ENCODE assay signal across 8 cellular contexts in genomic region chr12:132489602-132490239, GRCh38. TPM values are rescaled to one million over a fixed set of nuclear protein-coding genes. Genes with fewer than 3 reads are reported as not detected.
DNase-seq lines count a peak whose midpoint lies in the region; ATAC-seq and TF ChIP-seq lines count a peak whose summit lies in the region.

Gene FBRSL1 (plus strand): TSS chr12:132490151.

- peak; percentile 100 for DNase-seq in D341Med (ENCODE audit: low spot score)
- peak; percentile 59 for DNase-seq in KBM-7
- DNase-seq in activated T-cell treated with anti-CD3 and anti-CD28 coated beads, Interleukin-2, amount 50 U/mL, for 4 hours, result peak; percentile 94
- peak; percentile 97 for DNase-seq in esophagus muscularis mucosa (ENCODE audit: extremely low spot score)
- peak; percentile 92 for DNase-seq in stimulated activated CD8-positive, alpha-beta memory T cell treated with anti-CD3 and anti-CD28 coated beads, Interleukin-4, amount 100 ng/mL, for 48 hours

- H3K27me3 Mint-ChIP-seq in activated T-cell treated with anti-CD3 and anti-CD28 coated beads, Interleukin-2, amount 50 U/mL, for 4 hours (ENCODE audit: low read depth), result no peaks in the 10 kb centered on the region

- intact Hi-C loops in esophagus muscularis mucosa (cut with DNase I), result loop anchor here (10.0 kb wide), 2 partner anchors 345 to 405 kb away; partner anchors contain the start of genes DDX51 and NOC4L

- peak within 1 kb of the TSS; percentile 87 to 95 (median 91) for H3K4me3 ChIP-seq in esophagus muscularis mucosa
- H3K4me3 ChIP-seq in muscle layer of duodenum (ENCODE audit: low read depth in 1 of 2, low read length in 2 of 2), result peak within 1 kb of the TSS; percentile 86 to 87

- H3K4me3 Mint-ChIP-seq in activated T-cell treated with anti-CD3 and anti-CD28 coated beads, Interleukin-2, amount 50 U/mL, for 4 hours, result peak within 1 kb of the TSS; percentile 87

- H3K36me3 ChIP-seq in esophagus muscularis mucosa (peaks cover 0 to 8% (median 0%) of the 10 kb centered on the region in 4 donors), muscle layer of duodenum (ENCODE audit: control insufficient read depth in 1 of 2, insufficient read depth in 2 of 2, low read length in 2 of 2) (no peaks in the 10 kb centered on the region)

- TF ChIP-seq CTCF in esophagus muscularis mucosa (IDR thresholded peaks at IDR 0.05), result no peak

- peak; percentile 44 for ATAC-seq in GM21619 (IDR thresholded peaks at IDR 0.05; ENCODE audit: unreplicated experiment)
- ATAC-seq in activated T-cell treated with anti-CD3 and anti-CD28 coated beads, Interleukin-2, amount 50 U/mL, for 4 hours, result peak; percentile 71 to 79

- no peak for TF ChIP-seq POLR2A in esophagus muscularis mucosa (IDR thresholded peaks at IDR 0.05; ENCODE audit: low read depth)

- in situ Hi-C loops in KBM-7 (cut with MboI; ENCODE audit: low pct_unique_long_range_greater_than_20kb, low sequenced_read_pairs), result no loop called here

- H3K9me3 ChIP-seq in esophagus muscularis mucosa (no peaks in the 10 kb centered on the region), muscle layer of duodenum (ENCODE audit: control insufficient read depth in 1 of 2, low read length in 2 of 2) (no peaks in the 10 kb centered on the region)

- TF ChIP-seq EP300 in esophagus muscularis mucosa (IDR thresholded peaks at IDR 0.05), result no peak

- H3K4me1 ChIP-seq in esophagus muscularis mucosa (peaks cover 39 to 59% (median 53%) of the 10 kb centered on the region in 4 donors), muscle layer of duodenum (ENCODE audit: control insufficient read depth in 1 of 2, insufficient read depth in 2 of 2, low read length in 2 of 2) (peaks cover 15 to 52% of the 10 kb centered on the region in 2 donors)

- H3K9me3 Mint-ChIP-seq in activated T-cell treated with anti-CD3 and anti-CD28 coated beads, Interleukin-2, amount 50 U/mL, for 4 hours, result no peaks in the 10 kb centered on the region

- peaks cover 66% of the 10 kb centered on the region for H3K4me1 Mint-ChIP-seq in activated T-cell treated with anti-CD3 and anti-CD28 coated beads, Interleukin-2, amount 50 U/mL, for 4 hours (ENCODE audit: low read depth)

- peaks cover 3% of the 10 kb centered on the region for H3K36me3 Mint-ChIP-seq in activated T-cell treated with anti-CD3 and anti-CD28 coated beads, Interleukin-2, amount 50 U/mL, for 4 hours (ENCODE audit: insufficient read depth)

- 0% methylated on average over 2 of the region's 90 CpGs for WGBS in esophagus muscularis mucosa

- H3K27me3 ChIP-seq in esophagus muscularis mucosa, result no peaks in the 10 kb centered on the region
- H3K27me3 ChIP-seq in muscle layer of duodenum (ENCODE audit: low read depth, low read length), result no peaks in the 10 kb centered on the region

- H3K27ac ChIP-seq in esophagus muscularis mucosa (replicated peaks in 1 of 4) (peak within 1 kb of the TSS; percentile 78 to 84 (median 82)), muscle layer of duodenum (ENCODE audit: low read length) (no peak within 1 kb of the TSS)

TF ChIP-seq in PFSK-1, 5 proteins besides CTCF, POLR2A, EP300 and RAD21:
- no peak for TF ChIP-seq SIN3A (IDR thresholded peaks at IDR 0.05; ENCODE audit: borderline replicate concordance, insufficient read depth, low read length)
- TF ChIP-seq, protein P1, sequence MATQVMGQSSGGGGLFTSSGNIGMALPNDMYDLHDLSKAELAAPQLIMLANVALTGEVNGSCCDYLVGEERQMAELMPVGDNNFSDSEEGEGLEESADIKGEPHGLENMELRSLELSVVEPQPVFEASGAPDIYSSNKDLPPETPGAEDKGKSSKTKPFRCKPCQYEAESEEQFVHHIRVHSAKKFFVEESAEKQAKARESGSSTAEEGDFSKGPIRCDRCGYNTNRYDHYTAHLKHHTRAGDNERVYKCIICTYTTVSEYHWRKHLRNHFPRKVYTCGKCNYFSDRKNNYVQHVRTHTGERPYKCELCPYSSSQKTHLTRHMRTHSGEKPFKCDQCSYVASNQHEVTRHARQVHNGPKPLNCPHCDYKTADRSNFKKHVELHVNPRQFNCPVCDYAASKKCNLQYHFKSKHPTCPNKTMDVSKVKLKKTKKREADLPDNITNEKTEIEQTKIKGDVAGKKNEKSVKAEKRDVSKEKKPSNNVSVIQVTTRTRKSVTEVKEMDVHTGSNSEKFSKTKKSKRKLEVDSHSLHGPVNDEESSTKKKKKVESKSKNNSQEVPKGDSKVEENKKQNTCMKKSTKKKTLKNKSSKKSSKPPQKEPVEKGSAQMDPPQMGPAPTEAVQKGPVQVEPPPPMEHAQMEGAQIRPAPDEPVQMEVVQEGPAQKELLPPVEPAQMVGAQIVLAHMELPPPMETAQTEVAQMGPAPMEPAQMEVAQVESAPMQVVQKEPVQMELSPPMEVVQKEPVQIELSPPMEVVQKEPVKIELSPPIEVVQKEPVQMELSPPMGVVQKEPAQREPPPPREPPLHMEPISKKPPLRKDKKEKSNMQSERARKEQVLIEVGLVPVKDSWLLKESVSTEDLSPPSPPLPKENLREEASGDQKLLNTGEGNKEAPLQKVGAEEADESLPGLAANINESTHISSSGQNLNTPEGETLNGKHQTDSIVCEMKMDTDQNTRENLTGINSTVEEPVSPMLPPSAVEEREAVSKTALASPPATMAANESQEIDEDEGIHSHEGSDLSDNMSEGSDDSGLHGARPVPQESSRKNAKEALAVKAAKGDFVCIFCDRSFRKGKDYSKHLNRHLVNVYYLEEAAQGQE (IDR thresholded peaks at IDR 0.05; ENCODE audit: insufficient read depth in 1 of 2, low read depth in 2 of 2, low read length in 2 of 2), result no peak
- TF ChIP-seq TAF1 (IDR thresholded peaks at IDR 0.05; ENCODE audit: borderline replicate concordance, insufficient read depth, low read length), result no peak
- peak; percentile 47; the same call in 1 of the 2 replicates for TF ChIP-seq POLR2AphosphoS5 (IDR thresholded peaks at IDR 0.05; ENCODE audit: low read depth, low read length)

RNA-seq across cellular contexts. Expression of gene FBRSL1, which starts in this region (rescaled TPM):
- polyA plus RNA-seq in PFSK-1 (2012; ENCODE audit: insufficient read length, low read depth), result 211 TPM
- total RNA-seq in activated T-cell treated with anti-CD3 and anti-CD28 coated beads, Interleukin-2, amount 50 U/mL, for 4 hours, result 100 to 1,000 TPM in 2 of 3 donors, 10 to 100 TPM in 1; 95.8 to 112 (median 104) TPM
- total RNA-seq in esophagus muscularis mucosa, result 10 to 100 TPM; 14.4 to 28.1 (median 18.5) TPM
